In genomic region chr6:98946877-98947410, GRCh38 we compare ENCODE assay signal across 8 cellular contexts. TPM values are rescaled to one million over a fixed set of nuclear protein-coding genes. Genes with fewer than 3 reads are reported as not detected.
DNase-seq lines count a peak whose midpoint lies in the region; ATAC-seq and TF ChIP-seq lines count a peak whose summit lies in the region.

No MANE protein-coding gene starts in this region.

- H3K4me3 ChIP-seq in DND-41 (ENCODE audit: low read depth in 1 of 2, low read length in 2 of 2) (peak overlapping the region; percentile 38 to 67; a peak in 3 of 4 replicates), brain microvascular endothelial cell (ENCODE audit: low read depth, low read length) (peak overlapping the region; percentile 82)

- peak overlapping the region; percentile 96 for H3K4me3 Mint-ChIP-seq in T-helper 17 cell

- H3K36me3 Mint-ChIP-seq in T-helper 17 cell (ENCODE audit: low read depth): peaks cover 2% of the 10 kb centered on the region

- H3K9ac ChIP-seq in DND-41 (ENCODE audit: low read depth, low read length): peak overlapping the region; percentile 67

- no peak for TF ChIP-seq RAD21 in Ishikawa (IDR thresholded peaks at IDR 0.05; ENCODE audit: low read depth)

- ATAC-seq in DND-41 (ENCODE audit: insufficient read depth, low read depth) (peak; percentile 62), GM21723 (IDR thresholded peaks at IDR 0.05; ENCODE audit: unreplicated experiment) (peak; percentile 32), T-helper 17 cell (peak; percentile 29)

- no peaks in the 10 kb centered on the region for H4K20me1 ChIP-seq in DND-41 (ENCODE audit: insufficient read depth, low read length)

- H3K79me2 ChIP-seq in DND-41 (ENCODE audit: insufficient read depth, low read length): peaks cover 54% of the 10 kb centered on the region

- H3K4me1 Mint-ChIP-seq in T-helper 17 cell: peaks cover 30% of the 10 kb centered on the region

- H3K36me3 ChIP-seq in DND-41 (ENCODE audit: insufficient read depth, low read length) (peaks cover 5% of the 10 kb centered on the region; the same call in 1 of the 2 replicates), brain microvascular endothelial cell (replicated peaks) (no peaks in the 10 kb centered on the region)

- H3K27me3 ChIP-seq in DND-41 (ENCODE audit: insufficient read depth, low read length, poor library complexity): no peaks in the 10 kb centered on the region
- no peaks in the 10 kb centered on the region for H3K27me3 ChIP-seq in brain microvascular endothelial cell (replicated peaks)
- H3K27me3 ChIP-seq in layer of hippocampus (ENCODE audit: control insufficient read depth, insufficient read depth, low read length): no peaks in the 10 kb centered on the region

- H3K4me1 ChIP-seq in DND-41 (ENCODE audit: insufficient read depth, low read length): peaks cover 26% of the 10 kb centered on the region

- H3K27me3 Mint-ChIP-seq in T-helper 17 cell: no peaks in the 10 kb centered on the region

- H3K4me2 ChIP-seq in DND-41 (ENCODE audit: insufficient read depth, low read length): peak overlapping the region; percentile 68

- H3K27ac Mint-ChIP-seq in T-helper 17 cell: peak overlapping the region; percentile 95

- H2AFZ ChIP-seq in DND-41 (ENCODE audit: low read depth, low read length): peak overlapping the region; percentile 76

- TF ChIP-seq EP300 in Ishikawa (IDR thresholded peaks at IDR 0.05; ENCODE audit: borderline replicate concordance): no peak

- peak overlapping the region; percentile 74 for H3K27ac ChIP-seq in DND-41 (ENCODE audit: low read length)
- H3K27ac ChIP-seq in brain microvascular endothelial cell: peak overlapping the region; percentile 85
- peak overlapping the region; percentile 71 for H3K27ac ChIP-seq in layer of hippocampus (ENCODE audit: low read depth, low read length)

- peak; percentile 13 for TF ChIP-seq CTCF in DND-41 (IDR thresholded peaks at IDR 0.05; ENCODE audit: borderline replicate concordance, extremely low read depth, low read length, poor library complexity, severe bottlenecking)
- no peak for TF ChIP-seq CTCF in brain microvascular endothelial cell (IDR thresholded peaks at IDR 0.05; ENCODE audit: low read depth, low read length, missing control alignments)

- H3K9me3 ChIP-seq in DND-41 (ENCODE audit: insufficient read depth, low read length, severe bottlenecking) (peaks cover 5% of the 10 kb centered on the region), T-helper 17 cell (ENCODE audit: control insufficient read depth, low read length, poor library complexity, severe bottlenecking) (no peaks in the 10 kb centered on the region)

- in situ Hi-C loops in brain microvascular endothelial cell (cut with HindIII; ENCODE audit: low pct_ligation_motif_present, low sequenced_read_pairs): no loop called here

- DNase-seq in DND-41: peak; percentile 71
- DNase-seq in T-helper 17 cell: peak; percentile 13 to 23 (median 19)
- no peak for DNase-seq in brain microvascular endothelial cell
- DNase-seq in stimulated activated CD4-positive, alpha-beta T cell treated with anti-CD3 and anti-CD28 coated beads, Interleukin-2, amount 100 ng/mL, for 48 hours: peak; percentile 16 to 40
- DNase-seq in ureter (ENCODE audit: low spot score): no peak

TF ChIP-seq in Ishikawa, 13 proteins besides CTCF, POLR2A, EP300 and RAD21:
- TF ChIP-seq NFIC (IDR thresholded peaks at IDR 0.05): peak; percentile 36; the same call in 1 of the 2 replicates
- TF ChIP-seq TCF12 (IDR thresholded peaks at IDR 0.05; ENCODE audit: low read depth): no peak

RNA-seq across cellular contexts. Expression of gene FBXL4, which starts 0.8 kb away (rescaled TPM):
- total RNA-seq in T-helper 17 cell (10 to 100 TPM in 1 of 2 donors, 1 to 10 TPM in 1; 9.8 to 10.4 TPM), ureter (22.0 TPM)

Comparison
In these comparisons a context has a peak if more than half of its experiments do, and no peak if none do; other contexts are left out.
1. DNase-seq: peak in DND-41 (single experiment), T-helper 17 cell (3 of 3) and stimulated activated CD4-positive, alpha-beta T cell treated with anti-CD3 and anti-CD28 coated beads, Interleukin-2, amount 100 ng/mL, for 48 hours (2 of 2); none in brain microvascular endothelial cell (single experiment) and ureter (single experiment).
2. Peak in every context shown above with its lines, with median percentiles within 50 percentile points of each other: ATAC-seq and H3K27ac ChIP-seq.